ENCODE assay signal across 11 cellular contexts in genomic region chr11:12862761-12863469, GRCh38.
DNase-seq lines count a peak whose midpoint lies in the region; ATAC-seq, FAIRE-seq and TF ChIP-seq lines count a peak whose summit lies in the region.
"Had no signal": no experiment of that assay in that cellular context is flagged by ENCODE, and none has a peak within 500 bp of the region (broad histone marks: within the 10 kb centered on the region; RNA-seq: fewer than 3 reads in every experiment).

No MANE protein-coding gene starts in this region.

- H3K56ac ChIP-seq in H1 (replicated peaks; ENCODE audit: insufficient read length, low read depth, low read length): no peak overlapping the region

- no peak overlapping the region for H2BK20ac ChIP-seq in H1 (ENCODE audit: low read length)

- TF ChIP-seq CTCF in H1 (IDR thresholded peaks at IDR 0.05; ENCODE audit: control extremely low read depth in 1 of 3, insufficient read depth in 1 of 3, low read depth in 1 of 3, low read length in 3 of 3) (no peak), vagina (IDR thresholded peaks at IDR 0.05) (no peak)

- H3K9ac ChIP-seq in H1 (replicated peaks in 1 of 4; ENCODE audit: extremely low read depth in 1 of 4, low read depth in 3 of 4, low read length in 3 of 4) (peak overlapping the region in 2 of 4 experiments; percentile 58 to 71; a peak in 3 of 7 replicates), mesenchymal stem cell (ENCODE audit: low read length) (peak overlapping the region; percentile 40)
- H3K9ac ChIP-seq: BLaER1 treated with 17β-estradiol and CSF1 and Interleukin-3, amounts not matched to agents 10 nM and 100 nM had no signal

- POLR2A ChIA-PET in H1 (lab: Charles Lee; ENCODE audit: partially characterized antibody): interaction anchor here (0.9 to 3.5 kb wide), 10 partner anchors 9 to 185 kb away, joined by 3 to 32 read pairs (median 11); no protein-coding TSS in a partner anchor

- H3K4ac ChIP-seq in H1 (replicated peaks; ENCODE audit: insufficient read length, low read depth, low read length) (no peak overlapping the region), mesenchymal stem cell (ENCODE audit: low read depth in 1 of 2, low read length in 2 of 2) (no peak overlapping the region)

- FAIRE-seq in H1 (lab: Jason Lieb, UNC): peak; percentile 78
- FAIRE-seq: colon had no signal

- TF ChIP-seq RAD21 in H1 (IDR thresholded peaks at IDR 0.05 in 1 of 2, conservative IDR thresholded peaks at IDR 0.05 in 1 of 2; ENCODE audit: low read depth in 2 of 2, low read length in 2 of 2): peak; percentile 14 to 18; a peak in 1 of 4 replicates

- H2BK12ac ChIP-seq in H1 (ENCODE audit: low read depth, low read length) (peak overlapping the region; percentile 90), mesenchymal stem cell (ENCODE audit: low read length in 2 of 2) (no peak overlapping the region)

- H3K27ac ChIP-seq in H1 (ENCODE audit: low read depth, low read length) (peak overlapping the region; percentile 95), mesenchymal stem cell (ENCODE audit: low read length, poor library complexity, severe bottlenecking) (peak overlapping the region; percentile 20), vagina (peak overlapping the region; percentile 49)
- H3K27ac ChIP-seq: BLaER1 treated with 17β-estradiol and CSF1 and Interleukin-3, amounts not matched to agents 10 nM and 100 nM; upper lobe of right lung had no signal

- no peak overlapping the region for H3K23ac ChIP-seq in H1 (ENCODE audit: insufficient read length)
- no peak overlapping the region for H3K23ac ChIP-seq in mesenchymal stem cell (ENCODE audit: low read length in 2 of 2)

- ATAC-seq in HG03139 (IDR thresholded peaks at IDR 0.05; ENCODE audit: unreplicated experiment): no peak
- ATAC-seq in HG03280 (IDR thresholded peaks at IDR 0.05; ENCODE audit: unreplicated experiment): no peak
- ATAC-seq: upper lobe of right lung had no signal

- H2BK5ac ChIP-seq in H1 (ENCODE audit: low read depth, low read length) (peak overlapping the region; percentile 99), mesenchymal stem cell (ENCODE audit: low read depth, low read length, poor library complexity, severe bottlenecking) (no peak overlapping the region)

- H3K9me3 ChIP-seq in H1 (ENCODE audit: insufficient read depth in 2 of 2, low read depth in 1 of 2, low read length in 1 of 2) (no peaks in the 10 kb centered on the region), mesenchymal stem cell (ENCODE audit: control insufficient read depth, low read length) (no peaks in the 10 kb centered on the region), vagina (no peaks in the 10 kb centered on the region)
- H3K9me3 ChIP-seq: BLaER1 treated with 17β-estradiol and CSF1 and Interleukin-3, amounts not matched to agents 10 nM and 100 nM; upper lobe of right lung had no signal

- DNase-seq in NCI-H82 (lab: John Stamatoyannopoulos, UW) (peak; percentile 58), NCI-H82 treated with DMSO at 0.1 percent for 48 hours (lab: John Stamatoyannopoulos, UW; ENCODE audit: unreplicated experiment) (no peak), H1 (ENCODE audit: low read depth in 1 of 2, low spot score in 2 of 2) (peak; percentile 60 to 63), mesenchymal stem cell (peak; percentile 93), vagina (ENCODE audit: extremely low spot score in 2 of 2) (peak in 1 of 2 donors; percentile 81)
- DNase-seq in stimulated activated CD4-positive, alpha-beta T cell treated with anti-CD3 and anti-CD28 coated beads, Interleukin-15, amount 100 ng/mL, for 24 hours: no peak
- DNase-seq: upper lobe of right lung had no signal

- no peak overlapping the region for H4K8ac ChIP-seq in H1 (ENCODE audit: extremely low read depth, insufficient read depth, low read length)
- no peak overlapping the region for H4K8ac ChIP-seq in mesenchymal stem cell (ENCODE audit: low read length)

- H2AFZ ChIP-seq in H1 (ENCODE audit: low read length) (no peak overlapping the region), mesenchymal stem cell (ENCODE audit: low read depth, low read length) (no peak overlapping the region)

- H3K4me2 ChIP-seq in H1 (ENCODE audit: insufficient read depth in 1 of 2, low read depth in 2 of 2, low read length in 2 of 2) (peak overlapping the region; percentile 62 to 85), mesenchymal stem cell (ENCODE audit: low read length, poor library complexity, severe bottlenecking) (no peak overlapping the region)
- H3K4me2 ChIP-seq: BLaER1 treated with 17β-estradiol and CSF1 and Interleukin-3, amounts not matched to agents 10 nM and 100 nM had no signal

- H2AK5ac ChIP-seq in H1 (ENCODE audit: low read depth, low read length) (no peak overlapping the region), mesenchymal stem cell (ENCODE audit: low read length, severe bottlenecking) (no peak overlapping the region)

- H3K4me3 ChIP-seq in H1 (ENCODE audit: extremely low read depth in 1 of 4, insufficient read depth in 2 of 4, low read depth in 3 of 4, low read length in 4 of 4) (peak overlapping the region in 3 of 4 experiments; percentile 16 to 50 (median 21); a peak in 4 of 8 replicates), mesenchymal stem cell (ENCODE audit: insufficient read depth in 1 of 2, low read depth in 1 of 2, low read length in 2 of 2) (no peak overlapping the region), vagina (peak overlapping the region; percentile 5 to 13)
- H3K4me3 ChIP-seq: BLaER1 treated with 17β-estradiol and CSF1 and Interleukin-3, amounts not matched to agents 10 nM and 100 nM; upper lobe of right lung had no signal

- H4K91ac ChIP-seq in H1 (replicated peaks; ENCODE audit: insufficient read length, low read length) (no peak overlapping the region), mesenchymal stem cell (ENCODE audit: low read length) (no peak overlapping the region)

- CTCF ChIA-PET in H1 (lab: Charles Lee; ENCODE audit: partially characterized antibody): interaction anchor here (0.6 to 1.4 kb wide), 5 partner anchors 12 to 378 kb away, joined by 3 to 4 read pairs (median 3); no protein-coding TSS in a partner anchor

- peak overlapping the region; percentile 37 for H4K5ac ChIP-seq in H1 (ENCODE audit: insufficient read length, low read depth, low read length)

- H4K20me1 ChIP-seq in H1 (replicated peaks in 1 of 2; ENCODE audit: control insufficient read depth in 1 of 2, insufficient read depth in 2 of 2, low read length in 2 of 2): no peaks in the 10 kb centered on the region
- H4K20me1 ChIP-seq: BLaER1 treated with 17β-estradiol and CSF1 and Interleukin-3, amounts not matched to agents 10 nM and 100 nM had no signal

- 7% methylated on average over 11 of the region's 11 CpGs; no CpG with 5 or more reads in 1 of the 2 experiments for WGBS in H1 (ENCODE audit: extremely low coverage in 1 of 2, insufficient coverage in 1 of 2, insufficient read length in 1 of 2, insufficient replicate concordance in 2 of 2, low coverage in 1 of 2, low lambda C conversion rate in 2 of 2, missing lambda C conversion rate in 1 of 2), 2 experiments
- 16% methylated on average over 7 of the region's 11 CpGs for WGBS in mesenchymal stem cell

- TF ChIP-seq EP300 in H1 (IDR thresholded peaks at IDR 0.05; ENCODE audit: borderline replicate concordance in 1 of 2, low read depth in 2 of 2, low read length in 2 of 2): no peak; a peak in 1 of 3 replicates

- intact Hi-C loops in vagina (cut with DNase I): no loop called here

- H3K79me1 ChIP-seq in H1 (ENCODE audit: low read depth, low read length) (no peaks in the 10 kb centered on the region; the same call in 1 of the 2 replicates), mesenchymal stem cell (replicated peaks; ENCODE audit: low read length, poor library complexity, severe bottlenecking) (peaks cover 32% of the 10 kb centered on the region)

- TF ChIP-seq POLR2A in H1 (IDR thresholded peaks at IDR 0.05; ENCODE audit: control extremely low read depth in 1 of 2, low read depth in 2 of 2, low read length in 2 of 2): peak; percentile 36 to 73
- TF ChIP-seq POLR2A in vagina (IDR thresholded peaks at IDR 0.05): no peak

- H3K79me2 ChIP-seq in H1 (ENCODE audit: control insufficient read depth in 1 of 2, insufficient read depth in 2 of 2, low read length in 2 of 2): peaks cover 0 to 38% of the 10 kb centered on the region in 2 experiments; a peak in 1 of 4 replicates

- H2BK120ac ChIP-seq in H1 (replicated peaks; ENCODE audit: low read depth, low read length) (peak overlapping the region; percentile 58), mesenchymal stem cell (ENCODE audit: low read depth, low read length) (peak overlapping the region; percentile 64)

- H3K27me3 ChIP-seq in H1 (replicated peaks in 1 of 4; ENCODE audit: control insufficient read depth in 3 of 4, extremely low read depth in 1 of 4, insufficient read depth in 3 of 4, low read length in 3 of 4) (no peaks in the 10 kb centered on the region), mesenchymal stem cell (ENCODE audit: control insufficient read depth in 1 of 2, insufficient read depth in 1 of 2, low read length in 2 of 2) (no peaks in the 10 kb centered on the region), vagina (no peaks in the 10 kb centered on the region)
- H3K27me3 ChIP-seq: BLaER1 treated with 17β-estradiol and CSF1 and Interleukin-3, amounts not matched to agents 10 nM and 100 nM; upper lobe of right lung had no signal

- H3K4me1 ChIP-seq in H1 (replicated peaks in 1 of 4; ENCODE audit: control insufficient read depth in 3 of 4, insufficient read depth in 4 of 4, low read length in 3 of 4) (peaks cover 6 to 29% (median 26%) of the 10 kb centered on the region in 4 experiments), mesenchymal stem cell (ENCODE audit: control insufficient read depth, insufficient read depth, low read depth, low read length) (peaks cover 7% of the 10 kb centered on the region), vagina (peaks cover 29% of the 10 kb centered on the region)
- H3K4me1 ChIP-seq: upper lobe of right lung had no signal

- H3K23me2 ChIP-seq in H1 (ENCODE audit: low read depth, low read length): peaks cover 3% of the 10 kb centered on the region

- no peaks in the 10 kb centered on the region for H3K36me3 ChIP-seq in H1 (ENCODE audit: control insufficient read depth in 2 of 4, insufficient read depth in 4 of 4, low read length in 3 of 4)
- H3K36me3 ChIP-seq in mesenchymal stem cell (ENCODE audit: control insufficient read depth in 1 of 2, insufficient read depth in 2 of 2, low read depth in 1 of 2, low read length in 2 of 2): peaks cover 3 to 41% of the 10 kb centered on the region in 2 experiments
- no peaks in the 10 kb centered on the region for H3K36me3 ChIP-seq in vagina
- H3K36me3 ChIP-seq: BLaER1 treated with 17β-estradiol and CSF1 and Interleukin-3, amounts not matched to agents 10 nM and 100 nM; upper lobe of right lung had no signal

- no peak overlapping the region for H2BK15ac ChIP-seq in H1 (ENCODE audit: low read length)
- H2BK15ac ChIP-seq in mesenchymal stem cell (ENCODE audit: low read depth, poor library complexity, severe bottlenecking): no peak overlapping the region

- H3K18ac ChIP-seq in H1 (ENCODE audit: extremely low read depth, low read length): peak overlapping the region; percentile 35; the same call in 1 of the 2 replicates
- H3K18ac ChIP-seq in mesenchymal stem cell (ENCODE audit: low read depth in 1 of 2, low read length in 2 of 2): no peak overlapping the region

- H3K14ac ChIP-seq in H1 (ENCODE audit: insufficient read length) (no peak overlapping the region), mesenchymal stem cell (ENCODE audit: low read length in 2 of 2) (no peak overlapping the region)

TF ChIP-seq in H1, 55 proteins besides CTCF, POLR2A, EP300 and RAD21 (continues in another document):
- TF ChIP-seq SIRT6 (IDR thresholded peaks at IDR 0.05; ENCODE audit: low read length) (no peak), RBBP5 (IDR thresholded peaks at IDR 0.05; ENCODE audit: borderline replicate concordance, low read depth, low read length) (no peak)

Comparison
In these comparisons a context has a peak if more than half of its experiments do, and no peak if none do; other contexts are left out.
1. DNase-seq: peak in NCI-H82 (single experiment), H1 (2 of 2) and mesenchymal stem cell (single experiment); none in NCI-H82 treated with DMSO at 0.1 percent for 48 hours (single experiment) and stimulated activated CD4-positive, alpha-beta T cell treated with anti-CD3 and anti-CD28 coated beads, Interleukin-15, amount 100 ng/mL, for 24 hours (single experiment).
2. H3K27ac ChIP-seq: peak in every context shown above with its lines; median percentile 95 in H1; 49 in vagina; 20 in mesenchymal stem cell.
3. H3K4me3 ChIP-seq: peak in H1 (3 of 4) and vagina (2 of 2); none in mesenchymal stem cell (0 of 2).
4. POLR2A ChIP-seq: peak in H1 (2 of 2); none in vagina (0 of 2).